ENCODE assay signal across 21 cellular contexts in the genomic region with DNA sequence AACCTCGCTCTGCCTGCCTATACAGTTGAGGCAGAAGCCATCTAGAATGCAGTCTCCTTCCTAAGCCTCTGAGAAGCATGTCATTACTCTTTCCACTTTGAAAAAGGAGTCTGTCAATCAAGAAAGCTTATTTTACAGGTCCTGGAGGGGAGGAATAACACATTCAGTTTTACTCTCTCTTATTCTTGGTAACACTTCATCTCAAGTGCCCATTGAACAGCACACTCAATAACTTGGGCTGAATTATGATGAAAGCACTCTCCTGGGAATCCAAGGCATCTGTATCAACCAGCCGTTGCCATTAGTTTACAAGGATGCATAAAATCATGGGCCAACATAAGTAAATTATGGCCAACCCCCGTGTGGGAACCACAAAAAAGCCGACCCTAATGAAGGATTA.
"Had no signal": no experiment of that assay in that cellular context is flagged by ENCODE, and none has a peak within 500 bp of the region (broad histone marks: within the 10 kb centered on the region; RNA-seq: fewer than 3 reads in every experiment).

No MANE protein-coding gene starts in this region.

- DNase-seq: activated B cell treated with CpG ODN at 0.5 μM for 24 hours; activated CD4-positive, alpha-beta T cell treated with anti-CD3 and anti-CD28 coated beads for 36 hours; activated CD4-positive, alpha-beta T cell treated with anti-CD3 and anti-CD28 coated beads, Interleukin-2, amount 50 U/mL, for 48 hours; activated CD8-positive, alpha-beta memory T cell treated with anti-CD3 and anti-CD28 coated beads, Interleukin-2, amount 50 U/mL, for 48 hours; activated naive CD4-positive, alpha-beta T cell treated with Interleukin-2 at 50 U/mL for 16 hours; activated naive CD8-positive, alpha-beta T cell treated with anti-CD3 and anti-CD28 coated beads for 36 hours; activated T-cell treated with anti-CD3 and anti-CD28 coated beads, Interleukin-2, amount 50 U/mL, for 4 hours; central memory CD4-positive, alpha-beta T cell; effector memory CD4-positive, alpha-beta T cell; foreskin keratinocyte; naive thymus-derived CD8-positive, alpha-beta T cell; posterior cingulate gyrus; stimulated activated CD4-positive, alpha-beta T cell treated with anti-CD3 and anti-CD28 coated beads, Interleukin-15, amount 100 ng/mL, for 24 hours; stomach had no signal

- H3K4me3 ChIP-seq: lung, neural progenitor cell, smooth muscle cell, stomach, suprapubic skin, tibial nerve had no signal

- H3K9me3 ChIP-seq: stomach, suprapubic skin, tibial nerve had no signal

- H3K27me3 ChIP-seq: foreskin keratinocyte, neural progenitor cell, stomach, tibial nerve had no signal

- H3K4me1 ChIP-seq: neural progenitor cell, stomach, tibial nerve had no signal

- H3K27ac ChIP-seq: neural progenitor cell, stomach, suprapubic skin, tibial nerve had no signal

- H3K36me3 ChIP-seq: neural progenitor cell, stomach, suprapubic skin, tibial nerve had no signal

- ATAC-seq: activated CD4-positive, alpha-beta T cell treated with anti-CD3 and anti-CD28 coated beads for 36 hours; activated T-cell treated with anti-CD3 and anti-CD28 coated beads, Interleukin-2, amount 50 U/mL, for 4 hours; foreskin keratinocyte; naive thymus-derived CD8-positive, alpha-beta T cell; sciatic nerve; stimulated activated memory B cell treated with anti-CD40 and anti-IgM and Interleukin-4, amounts not matched to agents 10 μg/mL and 1 μg/mL and 100 μg/mL, for 72 hours had no signal
